In the genomic region with DNA sequence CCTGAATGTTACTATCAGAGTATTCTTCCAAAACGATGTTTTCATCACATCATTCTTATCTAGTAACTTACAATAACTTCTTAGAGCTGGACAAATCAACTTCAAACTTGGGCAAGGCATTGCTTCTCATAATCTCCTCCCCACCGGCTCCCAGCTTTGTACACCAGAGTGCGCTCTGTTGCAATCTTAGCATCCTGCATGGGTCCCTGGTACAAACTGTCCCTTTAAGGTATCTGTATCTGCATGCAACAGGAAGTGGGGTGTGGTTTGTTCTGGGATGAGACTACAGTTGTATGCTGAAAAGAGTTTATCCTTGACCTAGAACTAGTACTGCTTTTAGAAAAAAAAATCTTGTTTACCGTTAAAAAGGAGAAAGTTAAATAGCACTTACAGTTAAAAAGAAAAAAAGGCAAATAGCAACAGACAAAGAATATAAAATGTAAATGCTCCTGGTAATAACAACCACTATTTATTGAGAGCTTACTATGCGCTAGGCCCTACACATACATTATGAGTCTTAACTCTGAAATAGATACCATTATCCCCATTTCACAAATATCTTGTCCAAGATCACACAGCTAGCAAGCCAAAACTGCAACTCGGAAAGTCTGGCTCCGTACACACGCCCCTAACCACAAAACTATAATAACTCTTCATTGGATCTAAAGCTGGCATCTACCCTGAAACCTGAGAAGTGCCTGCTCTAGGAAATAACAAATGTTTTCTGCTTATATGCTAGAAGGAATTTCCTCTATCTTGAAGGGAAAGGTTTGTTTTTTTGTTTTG, we compare ENCODE assay signal across 8 cellular contexts. TPM values are rescaled to one million over a fixed set of nuclear protein-coding genes. Genes with fewer than 3 reads are reported as not detected.
DNase-seq lines count a peak whose midpoint lies in the region; ATAC-seq and TF ChIP-seq lines count a peak whose summit lies in the region.

No MANE protein-coding gene starts in this region.

- DNase-seq in AG08396 (ENCODE audit: low spot score) (peak; percentile 38), NCI-H748 (lab: John Stamatoyannopoulos, UW; ENCODE audit: unreplicated experiment) (peak; percentile 77), esophagus muscularis mucosa (ENCODE audit: extremely low spot score) (no peak), osteocyte (ENCODE audit: extremely low spot score, unreplicated experiment) (no peak), C1 segment of cervical spinal cord (lab: John Stamatoyannopoulos, UW) (no peak)
- DNase-seq in activated CD8-positive, alpha-beta T cell treated with anti-CD3 and anti-CD28 coated beads, Interleukin-2, amount 10 ng/mL, durations not matched to agents 7 days and 5 days, result peak; percentile 93

- intact Hi-C loops in esophagus muscularis mucosa (cut with DNase I), result no loop called here

- H3K4me1 ChIP-seq in esophagus muscularis mucosa, result peaks cover 0 to 6% (median 5%) of the 10 kb centered on the region in 4 donors

- H3K27ac Mint-ChIP-seq in activated CD8-positive, alpha-beta T cell treated with anti-CD3 and anti-CD28 coated beads, Interleukin-2, amount 10 ng/mL, durations not matched to agents 7 days and 5 days, result peak overlapping the region; percentile 93
- no peak overlapping the region for H3K27ac Mint-ChIP-seq in osteocyte (ENCODE audit: unreplicated experiment)

- no peak overlapping the region for H3K4me3 ChIP-seq in esophagus muscularis mucosa

- H3K27ac ChIP-seq in esophagus muscularis mucosa (replicated peaks in 1 of 4), result no peak overlapping the region

- no peaks in the 10 kb centered on the region for H3K27me3 ChIP-seq in esophagus muscularis mucosa

- CTCF ChIA-PET in activated CD8-positive, alpha-beta T cell treated with anti-CD3 and anti-CD28 coated beads, Interleukin-2, amount 10 ng/mL, durations not matched to agents 7 days and 5 days (lab: Charles Lee), result interaction anchor here (0.7 to 5.1 kb wide), 45 partner anchors 8 to 298 kb away, joined by 3 to 48 read pairs (median 4); partner anchors contain the start of genes CITED2, HECA and TXLNB

- POLR2A ChIA-PET in activated CD8-positive, alpha-beta T cell treated with anti-CD3 and anti-CD28 coated beads, Interleukin-2, amount 10 ng/mL, durations not matched to agents 7 days and 5 days (lab: Charles Lee), result interaction anchor here (0.7 to 2.5 kb wide), 16 partner anchors 9 to 249 kb away, joined by 3 to 23 read pairs (median 4); partner anchors contain the start of genes CITED2, HECA and TXLNB

- no peaks in the 10 kb centered on the region for H3K27me3 Mint-ChIP-seq in activated CD8-positive, alpha-beta T cell treated with anti-CD3 and anti-CD28 coated beads, Interleukin-2, amount 10 ng/mL, durations not matched to agents 7 days and 5 days (ENCODE audit: low read depth)
- H3K27me3 Mint-ChIP-seq in osteocyte (ENCODE audit: unreplicated experiment), result peaks cover 3% of the 10 kb centered on the region

- H3K9me3 ChIP-seq in esophagus muscularis mucosa, result no peaks in the 10 kb centered on the region

- H3K4me1 Mint-ChIP-seq in activated CD8-positive, alpha-beta T cell treated with anti-CD3 and anti-CD28 coated beads, Interleukin-2, amount 10 ng/mL, durations not matched to agents 7 days and 5 days (ENCODE audit: low read depth), result peaks cover 41% of the 10 kb centered on the region
- H3K4me1 Mint-ChIP-seq in osteocyte (ENCODE audit: unreplicated experiment), result peaks cover 23% of the 10 kb centered on the region

- peak overlapping the region; percentile 67 for H3K4me3 Mint-ChIP-seq in activated CD8-positive, alpha-beta T cell treated with anti-CD3 and anti-CD28 coated beads, Interleukin-2, amount 10 ng/mL, durations not matched to agents 7 days and 5 days
- no peak overlapping the region for H3K4me3 Mint-ChIP-seq in osteocyte (ENCODE audit: unreplicated experiment)

- no peaks in the 10 kb centered on the region for H3K36me3 ChIP-seq in esophagus muscularis mucosa

- no peak for TF ChIP-seq POLR2A in esophagus muscularis mucosa (IDR thresholded peaks at IDR 0.05; ENCODE audit: low read depth)

- TF ChIP-seq EP300 in esophagus muscularis mucosa (IDR thresholded peaks at IDR 0.05), result no peak

- TF ChIP-seq CTCF in esophagus muscularis mucosa (IDR thresholded peaks at IDR 0.05) (peak in 2 of 3 experiments; percentile 34 to 37), osteocyte (IDR thresholded peaks at IDR 0.05) (peak; percentile 45)

- H3K36me3 Mint-ChIP-seq in activated CD8-positive, alpha-beta T cell treated with anti-CD3 and anti-CD28 coated beads, Interleukin-2, amount 10 ng/mL, durations not matched to agents 7 days and 5 days (ENCODE audit: low read depth), result peaks cover 25% of the 10 kb centered on the region
- H3K36me3 Mint-ChIP-seq in osteocyte (ENCODE audit: unreplicated experiment), result peaks cover 3% of the 10 kb centered on the region

- ATAC-seq in GM18861 (IDR thresholded peaks at IDR 0.05; ENCODE audit: unreplicated experiment), result peak; percentile 100
- ATAC-seq in HG03039 (IDR thresholded peaks at IDR 0.05; ENCODE audit: unreplicated experiment), result peak; percentile 100
- ATAC-seq in activated CD8-positive, alpha-beta T cell treated with anti-CD3 and anti-CD28 coated beads, Interleukin-2, amount 10 ng/mL, durations not matched to agents 7 days and 5 days, result peak; percentile 99

- 61% methylated on average over 8 of the region's 8 CpGs for WGBS in esophagus muscularis mucosa

- H3K9me3 Mint-ChIP-seq in activated CD8-positive, alpha-beta T cell treated with anti-CD3 and anti-CD28 coated beads, Interleukin-2, amount 10 ng/mL, durations not matched to agents 7 days and 5 days (ENCODE audit: insufficient read depth), result peaks cover 12% of the 10 kb centered on the region
- H3K9me3 Mint-ChIP-seq in osteocyte (ENCODE audit: unreplicated experiment), result peaks cover 7% of the 10 kb centered on the region

RNA-seq across cellular contexts. Expression of gene HECA, which starts 9.8 kb away (rescaled TPM):
- 10 to 100 TPM; 33.9 to 34.4 TPM for total RNA-seq in activated CD8-positive, alpha-beta T cell treated with anti-CD3 and anti-CD28 coated beads, Interleukin-2, amount 10 ng/mL, durations not matched to agents 7 days and 5 days
- total RNA-seq in esophagus muscularis mucosa, result 10 to 100 TPM; 43.2 to 68.4 (median 52.4) TPM
- total RNA-seq in osteocyte, result 24.3 and 26.2 TPM in 2 replicates

Comparison
In these comparisons a context has a peak if more than half of its experiments do, and no peak if none do; other contexts are left out.
1. DNase-seq: peak in AG08396 (single experiment), NCI-H748 (single experiment) and activated CD8-positive, alpha-beta T cell treated with anti-CD3 and anti-CD28 coated beads, Interleukin-2, amount 10 ng/mL, durations not matched to agents 7 days and 5 days (single experiment); none in esophagus muscularis mucosa (single experiment), osteocyte (single experiment) and C1 segment of cervical spinal cord (0 of 14).
2. Peak in every context shown above with its lines, with median percentiles within 50 percentile points of each other: ATAC-seq.